8 cellular contexts compared by ENCODE assay signal in genomic region chr19:49590971-49591730, GRCh38. TPM values are rescaled to one million over a fixed set of nuclear protein-coding genes. Genes with fewer than 3 reads are reported as not detected.
DNase-seq lines count a peak whose midpoint lies in the region; ATAC-seq and TF ChIP-seq lines count a peak whose summit lies in the region.

Gene PRR12, plus strand, starts transcription at chr19:49591182. Its CDS starts 473 bp downstream, at chr19:49591655.

- H3K36me3 ChIP-seq in ascending aorta (peaks cover 21 to 22% of the 10 kb centered on the region in 2 donors), right atrium auricular region (peaks cover 25% of the 10 kb centered on the region), prostate gland (peaks cover 14 to 18% of the 10 kb centered on the region in 2 donors)

- ATAC-seq in GM19467 (IDR thresholded peaks at IDR 0.05; ENCODE audit: unreplicated experiment): no peak
- ATAC-seq in HG02973 (IDR thresholded peaks at IDR 0.05; ENCODE audit: unreplicated experiment): no peak

- in situ Hi-C loops in GM13977 (cut with MboI; ENCODE audit: low pct_unique_long_range_greater_than_20kb, low sequenced_read_pairs, unreplicated experiment): no loop called here

- DNase-seq in GM13977 (ENCODE audit: low spot score): peak; percentile 91
- peak; percentile 60 for DNase-seq in NCI-H146 treated with DMSO at 0.1 percent for 48 hours (lab: John Stamatoyannopoulos, UW; ENCODE audit: unreplicated experiment)
- peak; percentile 76 for DNase-seq in T-helper 22 cell (ENCODE audit: low read depth)
- DNase-seq in ascending aorta (ENCODE audit: low spot score in 2 of 2): no peak
- DNase-seq in right atrium auricular region (ENCODE audit: low spot score): no peak
- DNase-seq in prostate gland (ENCODE audit: low spot score): peak; percentile 47

- no peak for TF ChIP-seq POLR2A in prostate gland (IDR thresholded peaks at IDR 0.05)

- intact Hi-C loops in ascending aorta (cut with DNase I): loop anchor here (1.0 to 5.0 kb wide), 5 partner anchors 73 to 276 kb away; partner anchors contain the start of genes AP2A1, DKKL1, PNKP and PRMT1
- intact Hi-C loops in prostate gland (cut with DNase I): loop anchor here (5.0 kb wide), 1 partner anchor 86 kb away; the partner anchor contains the start of gene PRMT1

- no peaks in the 10 kb centered on the region for H3K27me3 ChIP-seq in ascending aorta
- H3K27me3 ChIP-seq in right atrium auricular region: no peaks in the 10 kb centered on the region
- H3K27me3 ChIP-seq in prostate gland (replicated peaks; ENCODE audit: insufficient read depth): no peaks in the 10 kb centered on the region

- H3K9me3 ChIP-seq in ascending aorta (no peaks in the 10 kb centered on the region), right atrium auricular region (no peaks in the 10 kb centered on the region), prostate gland (no peaks in the 10 kb centered on the region)

- H3K4me1 ChIP-seq in ascending aorta: peaks cover 2 to 12% of the 10 kb centered on the region in 2 donors
- H3K4me1 ChIP-seq in right atrium auricular region: peaks cover 0 to 33% of the 10 kb centered on the region in 2 donors
- peaks cover 3% of the 10 kb centered on the region for H3K4me1 ChIP-seq in prostate gland (replicated peaks)

- WGBS in prostate gland: under 1% methylated on average over 66 of the region's 66 CpGs

- TF ChIP-seq CTCF in GM13977 (IDR thresholded peaks at IDR 0.05; ENCODE audit: extremely low read depth, insufficient read depth, missing control alignments): no peak
- TF ChIP-seq CTCF in ascending aorta (IDR thresholded peaks at IDR 0.05): no peak
- TF ChIP-seq CTCF in right atrium auricular region (IDR thresholded peaks at IDR 0.05): peak in 1 of 2 donors; percentile 29
- TF ChIP-seq CTCF in prostate gland (IDR thresholded peaks at IDR 0.05): peak in 1 of 4 experiments; percentile 1

- peak within 1 kb of the TSS; percentile 81 to 91 for H3K4me3 ChIP-seq in ascending aorta
- H3K4me3 ChIP-seq in right atrium auricular region: peak within 1 kb of the TSS; percentile 81 to 95
- peak within 1 kb of the TSS; percentile 87 to 89 for H3K4me3 ChIP-seq in prostate gland

- H3K27ac ChIP-seq in ascending aorta (peak within 1 kb of the TSS; percentile 82 to 87), right atrium auricular region (peak within 1 kb of the TSS; percentile 92 to 95), prostate gland (peak within 1 kb of the TSS; percentile 91 to 93)

RNA-seq across cellular contexts. Expression of gene PRR12, which starts in this region (rescaled TPM):
- total RNA-seq in ascending aorta: 23.6 TPM
- 10 to 100 TPM in 1 of 2 donors, 1 to 10 TPM in 1; 6.6 to 13.3 TPM for total RNA-seq in right atrium auricular region
- 10 to 100 TPM; 24.0 to 41.9 TPM for total RNA-seq in prostate gland

Comparison
In these comparisons a context has a peak if more than half of its experiments do, and no peak if none do; other contexts are left out.
1. DNase-seq: peak in GM13977 (single experiment), NCI-H146 treated with DMSO at 0.1 percent for 48 hours (single experiment), T-helper 22 cell (single experiment) and prostate gland (single experiment); none in ascending aorta (0 of 2) and right atrium auricular region (single experiment).
2. Peak in every context shown above with its lines, with median percentiles within 50 percentile points of each other: H3K27ac ChIP-seq and H3K4me3 ChIP-seq.